ENCODE assay signal across 37 cellular contexts in genomic region chr13:79317856-79318255, GRCh38.
"Had no signal": no experiment of that assay in that cellular context is flagged by ENCODE, and none has a peak within 500 bp of the region (broad histone marks: within the 10 kb centered on the region; RNA-seq: fewer than 3 reads in every experiment).

No MANE protein-coding gene starts in this region.

- DNase-seq: activated CD4-positive, alpha-beta memory T cell treated with anti-CD3 and anti-CD28 coated beads, Interleukin-2, amount 10 ng/mL, durations not matched to agents 7 days and 5 days; activated CD4-positive, alpha-beta T cell treated with anti-CD3 and anti-CD28 coated beads for 1 hour; activated CD4-positive, alpha-beta T cell treated with anti-CD3 and anti-CD28 coated beads for 48 hours; activated CD4-positive, CD25-positive, alpha-beta regulatory T cell; activated CD8-positive, alpha-beta memory T cell treated with anti-CD3 and anti-CD28 coated beads for 24 hours; activated CD8-positive, alpha-beta memory T cell treated with anti-CD3 and anti-CD28 coated beads, Interleukin-2, amount 10 ng/mL, durations not matched to agents 7 days and 5 days; activated CD8-positive, alpha-beta memory T cell treated with anti-CD3 and anti-CD28 coated beads, Interleukin-2, amount 50 U/mL, for 48 hours; activated gamma-delta T cell treated with Interleukin-2 at 50 U/mL for 16 hours; activated naive CD4-positive, alpha-beta T cell treated with anti-CD3 and anti-CD28 coated beads, Interleukin-2, amount 10 ng/mL, durations not matched to agents 7 days and 5 days; activated T-cell treated with anti-CD3 and anti-CD28 coated beads, Interleukin-2, amount 50 U/mL, for 1 hour; amniotic stem cell; aorta; brain microvascular endothelial cell; central memory CD4-positive, alpha-beta T cell; Kasumi-1; KG1; MG63; NCI-H1048; NCI-H1105 treated with DMSO at 0.1 percent for 48 hours; NCI-H1436; NCI-H1694; NCI-H1930; NCI-H2081 treated with DMSO at 0.1 percent for 48 hours; NCI-H226; NCI-H524 treated with DMSO at 0.1 percent for 48 hours; NCI-H748 treated with DMSO at 0.1 percent for 48 hours; NK-92 treated with Interleukin-12 subunit alpha and Interleukin-12 subunit beta, amount 100 ng/mL, for 24 hours; PC-3; Peyer's patch; RPMI8226; SHP77 treated with DMSO at 0.1 percent for 48 hours; SW 1271; T-helper 1 cell; T-helper 2 cell; T-helper 9 cell had no signal

- H3K27me3 Mint-ChIP-seq: activated CD4-positive, alpha-beta memory T cell treated with anti-CD3 and anti-CD28 coated beads, Interleukin-2, amount 10 ng/mL, durations not matched to agents 7 days and 5 days; activated CD8-positive, alpha-beta memory T cell treated with anti-CD3 and anti-CD28 coated beads, Interleukin-2, amount 10 ng/mL, durations not matched to agents 7 days and 5 days; activated naive CD4-positive, alpha-beta T cell treated with anti-CD3 and anti-CD28 coated beads, Interleukin-2, amount 10 ng/mL, durations not matched to agents 7 days and 5 days had no signal

- H3K4me1 ChIP-seq: Peyer's patch, SJSA1 had no signal

- H3K9me3 Mint-ChIP-seq: activated CD4-positive, alpha-beta memory T cell treated with anti-CD3 and anti-CD28 coated beads, Interleukin-2, amount 10 ng/mL, durations not matched to agents 7 days and 5 days; activated naive CD4-positive, alpha-beta T cell treated with anti-CD3 and anti-CD28 coated beads, Interleukin-2, amount 10 ng/mL, durations not matched to agents 7 days and 5 days had no signal

- H3K27me3 ChIP-seq: brain microvascular endothelial cell, MG63, Peyer's patch, SJSA1 had no signal

- H3K4me1 Mint-ChIP-seq: activated naive CD4-positive, alpha-beta T cell treated with anti-CD3 and anti-CD28 coated beads, Interleukin-2, amount 10 ng/mL, durations not matched to agents 7 days and 5 days had no signal

- H3K27ac Mint-ChIP-seq: activated CD4-positive, alpha-beta memory T cell treated with anti-CD3 and anti-CD28 coated beads, Interleukin-2, amount 10 ng/mL, durations not matched to agents 7 days and 5 days; activated CD8-positive, alpha-beta memory T cell treated with anti-CD3 and anti-CD28 coated beads, Interleukin-2, amount 10 ng/mL, durations not matched to agents 7 days and 5 days; activated naive CD4-positive, alpha-beta T cell treated with anti-CD3 and anti-CD28 coated beads, Interleukin-2, amount 10 ng/mL, durations not matched to agents 7 days and 5 days had no signal

- H3K9me3 ChIP-seq: MG63, Peyer's patch, SJSA1 had no signal

- H3K27ac ChIP-seq: brain microvascular endothelial cell, Peyer's patch, SJSA1, VCaP had no signal

- ATAC-seq: activated CD8-positive, alpha-beta memory T cell treated with anti-CD3 and anti-CD28 coated beads, Interleukin-2, amount 10 ng/mL, durations not matched to agents 7 days and 5 days; PC-3 had no signal

- H3K4me3 Mint-ChIP-seq: activated CD4-positive, alpha-beta memory T cell treated with anti-CD3 and anti-CD28 coated beads, Interleukin-2, amount 10 ng/mL, durations not matched to agents 7 days and 5 days; activated CD8-positive, alpha-beta memory T cell treated with anti-CD3 and anti-CD28 coated beads, Interleukin-2, amount 10 ng/mL, durations not matched to agents 7 days and 5 days; activated naive CD4-positive, alpha-beta T cell treated with anti-CD3 and anti-CD28 coated beads, Interleukin-2, amount 10 ng/mL, durations not matched to agents 7 days and 5 days had no signal
